Comparison of ENCODE assay signal across 3 cellular contexts in genomic region chr4:25190407-25190806, GRCh38.
TF ChIP-seq lines count a peak whose summit lies in the region.

No MANE protein-coding gene starts in this region.

TF ChIP-seq in H1, 55 proteins besides CTCF, POLR2A, EP300 and RAD21:
- no peak for TF ChIP-seq TAF7 (optimal IDR thresholded peaks at IDR 0.05; ENCODE audit: borderline replicate concordance, low read depth, low read length)
- TF ChIP-seq TCF12 (IDR thresholded peaks at IDR 0.05; ENCODE audit: low read depth, low read length), result no peak
- no peak for TF ChIP-seq HDAC6 (IDR thresholded peaks at IDR 0.05; ENCODE audit: low read depth, low read length)
- no peak for TF ChIP-seq BACH1 (IDR thresholded peaks at IDR 0.05; ENCODE audit: low read length)
- TF ChIP-seq POU5F1 (IDR thresholded peaks at IDR 0.05; ENCODE audit: low read depth, low read length), result no peak
- no peak for TF ChIP-seq KDM4A (IDR thresholded peaks at IDR 0.05; ENCODE audit: low read depth, low read length, severe bottlenecking)
- no peak for TF ChIP-seq NANOG (IDR thresholded peaks at IDR 0.05; ENCODE audit: insufficient read depth, low read depth, low read length, poor library complexity, severe bottlenecking)
- no peak for TF ChIP-seq GTF2F1 (IDR thresholded peaks at IDR 0.05; ENCODE audit: borderline replicate concordance, low read depth, low read length)
- no peak for TF ChIP-seq SP1 (IDR thresholded peaks at IDR 0.05; ENCODE audit: low read depth, low read length)
- TF ChIP-seq, protein P1, sequence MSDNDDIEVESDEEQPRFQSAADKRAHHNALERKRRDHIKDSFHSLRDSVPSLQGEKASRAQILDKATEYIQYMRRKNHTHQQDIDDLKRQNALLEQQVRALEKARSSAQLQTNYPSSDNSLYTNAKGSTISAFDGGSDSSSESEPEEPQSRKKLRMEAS (IDR thresholded peaks at IDR 0.05), result no peak

TF ChIP-seq in HepG2, 621 proteins besides CTCF, POLR2A, EP300 and RAD21:
- TF ChIP-seq STAG1 (CRISPR knock-in tag; IDR thresholded peaks at IDR 0.05) (peak; percentile 12; the same call in 1 of the 2 replicates), MEIS1 (CRISPR knock-in tag; IDR thresholded peaks at IDR 0.05; ENCODE audit: borderline replicate concordance) (no peak), ZFP62 (CRISPR knock-in tag; IDR thresholded peaks at IDR 0.05) (no peak), TMF1 (CRISPR knock-in tag; IDR thresholded peaks at IDR 0.05; ENCODE audit: low read depth) (no peak)
- TF ChIP-seq, protein P2, sequence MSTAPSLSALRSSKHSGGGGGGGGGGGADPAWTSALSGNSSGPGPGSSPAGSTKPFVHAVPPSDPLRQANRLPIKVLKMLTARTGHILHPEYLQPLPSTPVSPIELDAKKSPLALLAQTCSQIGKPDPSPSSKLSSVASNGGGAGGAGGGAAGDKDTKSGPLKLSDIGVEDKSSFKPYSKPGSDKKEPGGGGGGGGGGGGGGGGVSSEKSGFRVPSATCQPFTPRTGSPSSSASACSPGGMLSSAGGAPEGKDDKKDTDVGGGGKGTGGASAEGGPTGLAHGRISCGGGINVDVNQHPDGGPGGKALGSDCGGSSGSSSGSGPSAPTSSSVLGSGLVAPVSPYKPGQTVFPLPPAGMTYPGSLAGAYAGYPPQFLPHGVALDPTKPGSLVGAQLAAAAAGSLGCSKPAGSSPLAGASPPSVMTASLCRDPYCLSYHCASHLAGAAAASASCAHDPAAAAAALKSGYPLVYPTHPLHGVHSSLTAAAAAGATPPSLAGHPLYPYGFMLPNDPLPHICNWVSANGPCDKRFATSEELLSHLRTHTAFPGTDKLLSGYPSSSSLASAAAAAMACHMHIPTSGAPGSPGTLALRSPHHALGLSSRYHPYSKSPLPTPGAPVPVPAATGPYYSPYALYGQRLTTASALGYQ (CRISPR knock-in tag; IDR thresholded peaks at IDR 0.05), result no peak

TF ChIP-seq in GM12891, 5 proteins besides CTCF, POLR2A, EP300 and RAD21:
- no peak for TF ChIP-seq SPI1 (IDR thresholded peaks at IDR 0.05; ENCODE audit: low read depth, low read length)
- TF ChIP-seq TAF1 (IDR thresholded peaks at IDR 0.05; ENCODE audit: low read depth, low read length), result no peak
- TF ChIP-seq PAX5 (IDR thresholded peaks at IDR 0.05; ENCODE audit: insufficient read depth, low read length, severe bottlenecking), result no peak
- no peak for TF ChIP-seq POLR2AphosphoS5 (IDR thresholded peaks at IDR 0.05; ENCODE audit: low read depth, low read length)
- TF ChIP-seq POU2F2 (IDR thresholded peaks at IDR 0.05; ENCODE audit: low read depth, low read length), result no peak
